Comparison of ENCODE assay signal across 15 cellular contexts in the genomic region with DNA sequence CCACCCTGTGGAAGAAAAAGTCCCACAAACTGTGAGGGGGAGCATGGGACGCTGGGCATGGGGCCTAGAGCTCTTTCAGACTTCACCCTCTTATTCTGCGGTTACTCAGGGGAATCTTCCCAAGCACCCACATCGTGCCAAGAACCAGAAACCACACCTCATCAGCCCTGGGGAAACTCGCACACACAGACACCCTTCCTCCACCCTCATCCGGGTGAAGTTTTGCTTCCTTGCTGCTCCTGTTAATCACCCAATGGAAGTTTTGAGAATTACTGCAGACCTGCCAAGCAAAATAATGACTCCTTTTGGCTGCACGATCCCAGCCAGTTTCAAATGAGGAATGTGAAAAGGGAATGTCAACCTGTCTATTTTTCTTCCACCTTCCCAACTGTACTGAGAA. TPM values are rescaled to one million over a fixed set of nuclear protein-coding genes. Genes with fewer than 3 reads are reported as not detected.
DNase-seq lines count a peak whose midpoint lies in the region; ATAC-seq and TF ChIP-seq lines count a peak whose summit lies in the region.
"Had no signal": no experiment of that assay in that cellular context is flagged by ENCODE, and none has a peak within 500 bp of the region (broad histone marks: within the 10 kb centered on the region; RNA-seq: fewer than 3 reads in every experiment).

No MANE protein-coding gene starts in this region.

- H3K9me3 ChIP-seq in right lobe of liver, result no peaks in the 10 kb centered on the region
- H3K9me3 ChIP-seq: BE2C had no signal

- ATAC-seq in HG02571 (IDR thresholded peaks at IDR 0.05; ENCODE audit: unreplicated experiment), result no peak
- no peak for ATAC-seq in right lobe of liver
- ATAC-seq: activated T-cell treated with anti-CD3 and anti-CD28 coated beads, Interleukin-2, amount 50 U/mL, for 4 hours had no signal

- H3K27ac Mint-ChIP-seq in mesothelial cell of epicardium (peak overlapping the region; percentile 14), Calu3 (ENCODE audit: unreplicated experiment) (no peak overlapping the region)
- H3K27ac Mint-ChIP-seq: activated B cell treated with CpG ODN at 0.5 μM for 24 hours, nephron progenitor cell had no signal

- TF ChIP-seq POLR2A in right lobe of liver (IDR thresholded peaks at IDR 0.05), result no peak

- H3K36me3 Mint-ChIP-seq in mesothelial cell of epicardium (peaks cover 5% of the 10 kb centered on the region), Calu3 (ENCODE audit: insufficient read depth, unreplicated experiment) (no peaks in the 10 kb centered on the region)

- no peaks in the 10 kb centered on the region for H3K36me3 ChIP-seq in right lobe of liver
- H3K36me3 ChIP-seq: BE2C had no signal

- WGBS in right lobe of liver (ENCODE audit: insufficient coverage, low coverage, low lambda C conversion rate, missing lambda C conversion rate), result 54% methylated on average over 5 of the region's 6 CpGs

- CTCF ChIA-PET in AG04449 (lab: Yijun Ruan, JAX) (interaction anchor here (1.0 to 1.5 kb wide), 5 partner anchors 11 to 232 kb away, joined by 3 to 4 read pairs (median 3); no protein-coding TSS in a partner anchor), Calu3 (lab: Charles Lee) (interaction anchor here (0.6 kb wide), 1 partner anchor 43 kb away, joined by 3 read pairs; no protein-coding TSS in a partner anchor)

- no peak for TF ChIP-seq CTCF in AG04449 (IDR thresholded peaks at IDR 0.05; ENCODE audit: insufficient read depth, low read length, missing control alignments)
- TF ChIP-seq CTCF in mesothelial cell of epicardium (IDR thresholded peaks at IDR 0.05; ENCODE audit: unreplicated experiment), result no peak
- TF ChIP-seq CTCF in Calu3 (IDR thresholded peaks at IDR 0.05; ENCODE audit: unreplicated experiment), result no peak
- TF ChIP-seq CTCF in right lobe of liver (IDR thresholded peaks at IDR 0.05), result no peak

- peaks cover 3% of the 10 kb centered on the region for H3K27me3 Mint-ChIP-seq in mesothelial cell of epicardium (ENCODE audit: low read depth)
- H3K27me3 Mint-ChIP-seq in Calu3 (ENCODE audit: unreplicated experiment), result peaks cover 99% of the 10 kb centered on the region

- peak; percentile 34 for DNase-seq in AG04449 (ENCODE audit: low read depth, low spot score)
- DNase-seq in M059J (ENCODE audit: low read depth), result peak; percentile 91
- peak; percentile 41 for DNase-seq in epithelial cell of prostate (ENCODE audit: low read depth, low spot score)
- no peak for DNase-seq in mesothelial cell of epicardium (ENCODE audit: low spot score in 2 of 2, unreplicated experiment in 2 of 2)
- no peak for DNase-seq in Calu3
- no peak for DNase-seq in right lobe of liver
- DNase-seq in HuH-7.5 (ENCODE audit: low spot score), result no peak
- DNase-seq: activated B cell treated with CpG ODN at 0.5 μM for 24 hours; activated T-cell treated with anti-CD3 and anti-CD28 coated beads, Interleukin-2, amount 50 U/mL, for 4 hours; BE2C; NCI-H2081; nephron progenitor cell had no signal

- H3K27ac ChIP-seq in epithelial cell of prostate (no peak overlapping the region), right lobe of liver (no peak overlapping the region)
- H3K27ac ChIP-seq: KMS-11, SK-N-MC had no signal

- BruUV-seq in Calu3 (replicated peaks; lab: Mats Ljungman, UMichigan), result no TSS peak

- H3K4me1 Mint-ChIP-seq in mesothelial cell of epicardium (peaks cover 52% of the 10 kb centered on the region), Calu3 (ENCODE audit: low read depth, unreplicated experiment) (no peaks in the 10 kb centered on the region)
- H3K4me1 Mint-ChIP-seq: activated B cell treated with CpG ODN at 0.5 μM for 24 hours had no signal

- intact Hi-C loops in Calu3 (cut with micrococcal nuclease; ENCODE audit: unreplicated experiment) (no loop called here), right lobe of liver (cut with DNase I) (no loop called here)

- H3K9me3 Mint-ChIP-seq in mesothelial cell of epicardium, result no peaks in the 10 kb centered on the region
- H3K9me3 Mint-ChIP-seq in Calu3 (ENCODE audit: low read depth, unreplicated experiment), result no peaks in the 10 kb centered on the region
- H3K9me3 Mint-ChIP-seq: activated B cell treated with CpG ODN at 0.5 μM for 24 hours; activated T-cell treated with anti-CD3 and anti-CD28 coated beads, Interleukin-2, amount 50 U/mL, for 4 hours; nephron progenitor cell had no signal

- H3K27me3 ChIP-seq in right lobe of liver, result no peaks in the 10 kb centered on the region
- H3K27me3 ChIP-seq: BE2C had no signal

- H3K4me3 ChIP-seq in AG04449 (ENCODE audit: low read depth, low read length) (no peak overlapping the region), right lobe of liver (no peak overlapping the region)
- H3K4me3 ChIP-seq: SK-N-MC had no signal

- no peak overlapping the region for H3K4me3 Mint-ChIP-seq in mesothelial cell of epicardium
- no peak overlapping the region for H3K4me3 Mint-ChIP-seq in Calu3 (ENCODE audit: low read depth, unreplicated experiment)
- H3K4me3 Mint-ChIP-seq: activated B cell treated with CpG ODN at 0.5 μM for 24 hours; activated T-cell treated with anti-CD3 and anti-CD28 coated beads, Interleukin-2, amount 50 U/mL, for 4 hours; nephron progenitor cell had no signal

- peaks cover 0 to 3% (median 0%) of the 10 kb centered on the region in 4 donors for H3K4me1 ChIP-seq in right lobe of liver
- H3K4me1 ChIP-seq: BE2C had no signal

- POLR2A ChIA-PET in AG04449 (lab: Yijun Ruan, JAX), result interaction anchor here (1.1 kb wide), 1 partner anchor 59 kb away, joined by 3 read pairs; the partner anchor contains the start of gene COL6A3

RNA-seq across cellular contexts. Expression of gene COL6A3, which starts 59.0 kb away (rescaled TPM):
- 2.1 and 3.5 TPM in 2 replicates for total RNA-seq in M059J (2014; rRNA removed; shearing (Covaris generic))
- total RNA-seq in mesothelial cell of epicardium (544 to 655 TPM (median 645 TPM) in 3 replicates), Calu3 (2022) (0.07 TPM in 1 of 2 replicates, not detected in the other), right lobe of liver (10 to 100 TPM in 3 of 6 experiments, 1 to 10 TPM in 3; 4.5 to 21.1 (median 8.8) TPM)

Comparison
In these comparisons a context has a peak if more than half of its experiments do, and no peak if none do; other contexts are left out.
1. DNase-seq: peak in AG04449 (single experiment), M059J (single experiment) and epithelial cell of prostate (single experiment); none in mesothelial cell of epicardium (0 of 2), Calu3 (single experiment), right lobe of liver (0 of 3) and HuH-7.5 (single experiment).
2. RNA of gene COL6A3, which starts 59.0 kb away (total RNA-seq): 544 to 655 TPM in mesothelial cell of epicardium; 4.5 to 21.1 TPM in right lobe of liver, 2.1 to 3.5 TPM in M059J and 0.07 TPM in Calu3; every median in the first group is over 10 times any median in the second.